Comparison of ENCODE assay signal across 1 cellular context in genomic region chr16:75555707-75556512, GRCh38.
A peak's percentile ranks its signal among the peaks of the same experiment; 100 is the strongest.
TF ChIP-seq lines count a peak whose summit lies in the region.

Gene TMEM231 (minus strand): TSS chr16:75556252. CDS start chr16:75556209, 43 bp downstream.

TF ChIP-seq in K562, 482 proteins besides CTCF, POLR2A, EP300 and RAD21 (continued from another document and continues in another):
- TF ChIP-seq ZBED1 (IDR thresholded peaks at IDR 0.05) = no peak
- TF ChIP-seq MED1 (CRISPR knock-in tag; IDR thresholded peaks at IDR 0.05; ENCODE audit: borderline replicate concordance) = no peak
- peak; percentile 33 for TF ChIP-seq CHD1 (IDR thresholded peaks at IDR 0.05; ENCODE audit: low read length)
- TF ChIP-seq, protein P1, sequence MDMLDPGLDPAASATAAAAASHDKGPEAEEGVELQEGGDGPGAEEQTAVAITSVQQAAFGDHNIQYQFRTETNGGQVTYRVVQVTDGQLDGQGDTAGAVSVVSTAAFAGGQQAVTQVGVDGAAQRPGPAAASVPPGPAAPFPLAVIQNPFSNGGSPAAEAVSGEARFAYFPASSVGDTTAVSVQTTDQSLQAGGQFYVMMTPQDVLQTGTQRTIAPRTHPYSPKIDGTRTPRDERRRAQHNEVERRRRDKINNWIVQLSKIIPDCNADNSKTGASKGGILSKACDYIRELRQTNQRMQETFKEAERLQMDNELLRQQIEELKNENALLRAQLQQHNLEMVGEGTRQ (CRISPR knock-in tag; IDR thresholded peaks at IDR 0.05) = no peak; the same call in 1 of the 2 replicates
- TF ChIP-seq FOXP4 (CRISPR knock-in tag; IDR thresholded peaks at IDR 0.05; ENCODE audit: borderline replicate concordance) = no peak
- TF ChIP-seq ZNF778 (CRISPR knock-in tag; IDR thresholded peaks at IDR 0.05) = no peak
- TF ChIP-seq NFIX (CRISPR knock-in tag; IDR thresholded peaks at IDR 0.05; ENCODE audit: low read depth) = no peak
- TF ChIP-seq MECOM (CRISPR knock-in tag; IDR thresholded peaks at IDR 0.05) = no peak
- TF ChIP-seq ZNF695 (CRISPR knock-in tag; IDR thresholded peaks at IDR 0.05) = no peak
- TF ChIP-seq, protein P2, sequence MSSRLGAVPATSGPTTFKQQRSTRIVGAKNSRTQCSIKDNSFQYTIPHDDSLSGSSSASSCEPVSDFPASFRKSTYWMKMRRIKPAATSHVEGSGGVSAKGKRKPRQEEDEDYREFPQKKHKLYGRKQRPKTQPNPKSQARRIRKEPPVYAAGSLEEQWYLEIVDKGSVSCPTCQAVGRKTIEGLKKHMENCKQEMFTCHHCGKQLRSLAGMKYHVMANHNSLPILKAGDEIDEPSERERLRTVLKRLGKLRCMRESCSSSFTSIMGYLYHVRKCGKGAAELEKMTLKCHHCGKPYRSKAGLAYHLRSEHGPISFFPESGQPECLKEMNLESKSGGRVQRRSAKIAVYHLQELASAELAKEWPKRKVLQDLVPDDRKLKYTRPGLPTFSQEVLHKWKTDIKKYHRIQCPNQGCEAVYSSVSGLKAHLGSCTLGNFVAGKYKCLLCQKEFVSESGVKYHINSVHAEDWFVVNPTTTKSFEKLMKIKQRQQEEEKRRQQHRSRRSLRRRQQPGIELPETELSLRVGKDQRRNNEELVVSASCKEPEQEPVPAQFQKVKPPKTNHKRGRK (tag; IDR thresholded peaks at IDR 0.05) = no peak
- TF ChIP-seq TGIF2 (CRISPR knock-in tag; IDR thresholded peaks at IDR 0.05) = no peak
- no peak for TF ChIP-seq SFPQ (IDR thresholded peaks at IDR 0.05; ENCODE audit: low read depth, low read length)
- TF ChIP-seq, protein P3, sequence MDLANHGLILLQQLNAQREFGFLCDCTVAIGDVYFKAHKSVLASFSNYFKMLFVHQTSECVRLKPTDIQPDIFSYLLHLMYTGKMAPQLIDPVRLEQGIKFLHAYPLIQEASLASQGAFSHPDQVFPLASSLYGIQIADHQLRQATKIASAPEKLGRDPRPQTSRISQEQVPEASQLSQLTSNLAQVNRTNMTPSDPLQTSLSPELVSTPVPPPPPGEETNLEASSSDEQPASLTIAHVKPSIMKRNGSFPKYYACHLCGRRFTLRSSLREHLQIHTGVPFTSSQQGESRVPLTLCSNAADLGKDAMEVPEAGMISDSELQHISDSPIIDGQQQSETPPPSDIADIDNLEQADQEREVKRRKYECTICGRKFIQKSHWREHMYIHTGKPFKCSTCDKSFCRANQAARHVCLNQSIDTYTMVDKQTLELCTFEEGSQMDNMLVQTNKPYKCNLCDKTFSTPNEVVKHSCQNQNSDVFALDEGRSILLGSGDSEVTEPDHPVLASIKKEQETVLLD (IDR thresholded peaks at IDR 0.05) = no peak
- no peak for TF ChIP-seq CEBPB (tag; IDR thresholded peaks at IDR 0.05)
- no peak for TF ChIP-seq ZNF174 (CRISPR knock-in tag; IDR thresholded peaks at IDR 0.05)
- no peak for TF ChIP-seq CBX8 (IDR thresholded peaks at IDR 0.05; ENCODE audit: borderline replicate concordance, extremely low read depth, low read depth, low read length, poor library complexity, severe bottlenecking)
- TF ChIP-seq MAFF (IDR thresholded peaks at IDR 0.05; ENCODE audit: low read length) = no peak
- TF ChIP-seq MAFG (tag; conservative IDR thresholded peaks at IDR 0.05) = no peak
- TF ChIP-seq KDM4B (IDR thresholded peaks at IDR 0.05; ENCODE audit: borderline replicate concordance in 2 of 2, low read depth in 1 of 2) = no peak
- no peak for TF ChIP-seq JUNB (CRISPR knock-in tag; conservative IDR thresholded peaks at IDR 0.05)
- TF ChIP-seq TEAD4 (IDR thresholded peaks at IDR 0.05; ENCODE audit: low read length) = no peak
- no peak for TF ChIP-seq TEAD4 (CRISPR knock-in tag; IDR thresholded peaks at IDR 0.05; ENCODE audit: borderline replicate concordance)
- TF ChIP-seq, protein P4, sequence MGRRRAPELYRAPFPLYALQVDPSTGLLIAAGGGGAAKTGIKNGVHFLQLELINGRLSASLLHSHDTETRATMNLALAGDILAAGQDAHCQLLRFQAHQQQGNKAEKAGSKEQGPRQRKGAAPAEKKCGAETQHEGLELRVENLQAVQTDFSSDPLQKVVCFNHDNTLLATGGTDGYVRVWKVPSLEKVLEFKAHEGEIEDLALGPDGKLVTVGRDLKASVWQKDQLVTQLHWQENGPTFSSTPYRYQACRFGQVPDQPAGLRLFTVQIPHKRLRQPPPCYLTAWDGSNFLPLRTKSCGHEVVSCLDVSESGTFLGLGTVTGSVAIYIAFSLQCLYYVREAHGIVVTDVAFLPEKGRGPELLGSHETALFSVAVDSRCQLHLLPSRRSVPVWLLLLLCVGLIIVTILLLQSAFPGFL (CRISPR knock-in tag; IDR thresholded peaks at IDR 0.05) = no peak
- TF ChIP-seq BRF1 (IDR thresholded peaks at IDR 0.05; ENCODE audit: borderline replicate concordance, extremely low read depth, insufficient read length) = no peak
- TF ChIP-seq ZKSCAN8 (CRISPR knock-in tag; IDR thresholded peaks at IDR 0.05) = no peak
- no peak for TF ChIP-seq SMARCC2 (IDR thresholded peaks at IDR 0.05; ENCODE audit: low read depth)
- no peak for TF ChIP-seq ZNF445 (CRISPR knock-in tag; IDR thresholded peaks at IDR 0.05; ENCODE audit: low read depth)
- TF ChIP-seq MCM5 (IDR thresholded peaks at IDR 0.05; ENCODE audit: low read depth) = no peak
- TF ChIP-seq CCNT2 (IDR thresholded peaks at IDR 0.05; ENCODE audit: borderline replicate concordance, extremely low read depth, insufficient read length, low read depth, low read length) = peak; percentile 17
- peak; percentile 83 for TF ChIP-seq NEUROD1 (IDR thresholded peaks at IDR 0.05; ENCODE audit: borderline replicate concordance, low read depth, low read length, partially characterized antibody)
- no peak for TF ChIP-seq IRF2 (CRISPR knock-in tag; IDR thresholded peaks at IDR 0.05)
- no peak for TF ChIP-seq SREBF1 (IDR thresholded peaks at IDR 0.05; ENCODE audit: borderline replicate concordance, low read depth, low read length)
- peak; percentile 56 for TF ChIP-seq TAF1 (IDR thresholded peaks at IDR 0.05; ENCODE audit: control insufficient read depth, extremely low read depth, insufficient read depth, low read length, severe bottlenecking)
- no peak for TF ChIP-seq CHAMP1 (IDR thresholded peaks at IDR 0.05)
- no peak for TF ChIP-seq TARDBP (IDR thresholded peaks at IDR 0.05)
- TF ChIP-seq, protein P5, sequence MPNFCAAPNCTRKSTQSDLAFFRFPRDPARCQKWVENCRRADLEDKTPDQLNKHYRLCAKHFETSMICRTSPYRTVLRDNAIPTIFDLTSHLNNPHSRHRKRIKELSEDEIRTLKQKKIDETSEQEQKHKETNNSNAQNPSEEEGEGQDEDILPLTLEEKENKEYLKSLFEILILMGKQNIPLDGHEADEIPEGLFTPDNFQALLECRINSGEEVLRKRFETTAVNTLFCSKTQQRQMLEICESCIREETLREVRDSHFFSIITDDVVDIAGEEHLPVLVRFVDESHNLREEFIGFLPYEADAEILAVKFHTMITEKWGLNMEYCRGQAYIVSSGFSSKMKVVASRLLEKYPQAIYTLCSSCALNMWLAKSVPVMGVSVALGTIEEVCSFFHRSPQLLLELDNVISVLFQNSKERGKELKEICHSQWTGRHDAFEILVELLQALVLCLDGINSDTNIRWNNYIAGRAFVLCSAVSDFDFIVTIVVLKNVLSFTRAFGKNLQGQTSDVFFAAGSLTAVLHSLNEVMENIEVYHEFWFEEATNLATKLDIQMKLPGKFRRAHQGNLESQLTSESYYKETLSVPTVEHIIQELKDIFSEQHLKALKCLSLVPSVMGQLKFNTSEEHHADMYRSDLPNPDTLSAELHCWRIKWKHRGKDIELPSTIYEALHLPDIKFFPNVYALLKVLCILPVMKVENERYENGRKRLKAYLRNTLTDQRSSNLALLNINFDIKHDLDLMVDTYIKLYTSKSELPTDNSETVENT (CRISPR knock-in tag; IDR thresholded peaks at IDR 0.05) = peak; percentile 60; the same call in 1 of the 2 replicates
- TF ChIP-seq POLR2H (tag; IDR thresholded peaks at IDR 0.05; ENCODE audit: low read depth) = peak; percentile 60; the same call in 1 of the 2 replicates
- peak; percentile 81 for TF ChIP-seq L3MBTL2 (IDR thresholded peaks at IDR 0.05)
- TF ChIP-seq SMAD1 (IDR thresholded peaks at IDR 0.05; ENCODE audit: low read depth, low read length, partially characterized antibody) = no peak
- TF ChIP-seq, protein P6, sequence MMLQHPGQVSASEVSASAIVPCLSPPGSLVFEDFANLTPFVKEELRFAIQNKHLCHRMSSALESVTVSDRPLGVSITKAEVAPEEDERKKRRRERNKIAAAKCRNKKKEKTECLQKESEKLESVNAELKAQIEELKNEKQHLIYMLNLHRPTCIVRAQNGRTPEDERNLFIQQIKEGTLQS (IDR thresholded peaks at IDR 0.05) = no peak
- TF ChIP-seq, protein P6 (CRISPR knock-in tag; conservative IDR thresholded peaks at IDR 0.05) = no peak
- TF ChIP-seq HLTF (IDR thresholded peaks at IDR 0.05) = no peak
- TF ChIP-seq CREBBP (IDR thresholded peaks at IDR 0.05; ENCODE audit: low read depth, low read length) = no peak
- no peak for TF ChIP-seq PKNOX1 (IDR thresholded peaks at IDR 0.05)
- no peak for TF ChIP-seq TCF3 (CRISPR knock-in tag; IDR thresholded peaks at IDR 0.05)
- no peak for TF ChIP-seq ZNF696 (CRISPR knock-in tag; conservative IDR thresholded peaks at IDR 0.05)
- peak; percentile 81 for TF ChIP-seq POLR2G (IDR thresholded peaks at IDR 0.05; ENCODE audit: low read depth, low read length)
- TF ChIP-seq RB1 (IDR thresholded peaks at IDR 0.05; ENCODE audit: low read depth) = no peak
- TF ChIP-seq THRAP3 (IDR thresholded peaks at IDR 0.05; ENCODE audit: borderline replicate concordance) = no peak
- no peak for TF ChIP-seq NR2C2 (CRISPR knock-in tag; IDR thresholded peaks at IDR 0.05)
- peak; percentile 65 for TF ChIP-seq NR2C2 (tag; IDR thresholded peaks at IDR 0.05)
- no peak for TF ChIP-seq STAT5A (IDR thresholded peaks at IDR 0.05; ENCODE audit: borderline replicate concordance, low read length)
